ENCODE assay signal across 9 cellular contexts in the genomic region with DNA sequence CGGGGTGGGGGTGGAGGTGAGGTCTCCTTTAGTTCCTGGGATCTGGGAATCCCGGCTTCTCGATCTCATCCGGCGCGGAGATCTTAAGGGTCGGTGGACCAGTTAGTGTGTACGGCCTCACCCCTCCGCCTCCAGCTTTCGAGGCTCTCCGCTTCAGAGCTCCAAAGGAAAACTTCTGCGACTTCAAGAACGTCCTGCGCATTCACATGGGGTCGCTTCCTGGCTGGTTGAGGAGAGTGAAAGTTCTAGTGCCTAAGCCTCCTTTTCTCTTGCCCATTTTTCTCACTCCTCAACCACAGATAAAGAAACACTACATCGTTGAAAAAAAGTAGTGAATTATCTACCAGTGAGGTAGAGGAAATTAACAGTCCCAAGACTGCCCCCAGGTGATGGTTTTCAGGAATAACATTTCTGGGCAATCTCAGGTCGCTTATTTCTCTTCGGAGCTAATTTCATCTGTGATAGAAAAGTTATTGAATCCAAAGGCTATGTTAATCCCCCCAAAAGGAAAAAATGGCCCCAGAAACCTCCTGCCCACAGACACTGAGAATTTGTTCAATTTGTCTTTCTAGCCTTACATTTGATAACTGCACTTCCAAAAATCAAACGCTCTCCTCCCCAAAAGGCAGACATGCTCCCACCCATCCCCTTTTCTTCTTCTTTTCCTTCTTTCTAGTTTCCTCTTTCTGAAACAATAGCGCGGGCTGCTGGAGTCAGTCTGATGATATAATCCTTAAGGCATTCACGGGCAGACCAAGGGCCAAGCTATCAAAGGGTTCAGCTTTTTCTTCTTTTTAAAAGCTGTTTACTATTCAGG. TPM values are rescaled to one million over a fixed set of nuclear protein-coding genes. Genes with fewer than 3 reads are reported as not detected.
DNase-seq lines count a peak whose midpoint lies in the region; ATAC-seq and TF ChIP-seq lines count a peak whose summit lies in the region.
"Had no signal": no experiment of that assay in that cellular context is flagged by ENCODE, and none has a peak within 500 bp of the region (broad histone marks: within the 10 kb centered on the region; RNA-seq: fewer than 3 reads in every experiment).

No MANE protein-coding gene starts in this region.

- 45 to 59% methylated on average over 9 to 10 of the region's 22 CpGs for WGBS in mesodermal cell (ENCODE audit: insufficient coverage in 2 of 2), 2 experiments

- H3K9me3 ChIP-seq in mesodermal cell (ENCODE audit: control insufficient read depth, low read length) (no peaks in the 10 kb centered on the region), upper lobe of right lung (no peaks in the 10 kb centered on the region)

- peak overlapping the region; percentile 14 for H3K4me3 ChIP-seq in mesodermal cell (ENCODE audit: extremely low read depth, insufficient read depth, low read length, poor library complexity, severe bottlenecking)
- peak overlapping the region; percentile 30 for H3K4me3 ChIP-seq in upper lobe of right lung

- H3K27me3 ChIP-seq in upper lobe of right lung = peaks cover 54% of the 10 kb centered on the region

- H3K27ac Mint-ChIP-seq in effector memory CD8-positive, alpha-beta T cell = no peak overlapping the region

- H3K27me3 Mint-ChIP-seq in effector memory CD8-positive, alpha-beta T cell = peaks cover 76 to 82% of the 10 kb centered on the region in 2 donors

- H3K4me1 ChIP-seq in mesodermal cell (ENCODE audit: control insufficient read depth, insufficient read depth, low read length, poor library complexity, severe bottlenecking) (peaks cover 24% of the 10 kb centered on the region), upper lobe of right lung (peaks cover 21% of the 10 kb centered on the region)

- no peaks in the 10 kb centered on the region for H3K36me3 Mint-ChIP-seq in effector memory CD8-positive, alpha-beta T cell (ENCODE audit: insufficient read depth)

- H3K27ac ChIP-seq in C4-2B = no peak overlapping the region
- H3K27ac ChIP-seq in mesodermal cell (ENCODE audit: low read depth, low read length, severe bottlenecking) = peak overlapping the region; percentile 84
- no peak overlapping the region for H3K27ac ChIP-seq in upper lobe of right lung

- H3K9me3 Mint-ChIP-seq in effector memory CD8-positive, alpha-beta T cell = peaks cover 7 to 19% of the 10 kb centered on the region in 2 donors

- H3K36me3 ChIP-seq in mesodermal cell (ENCODE audit: control insufficient read depth, insufficient read depth, low read length) = no peaks in the 10 kb centered on the region
- H3K36me3 ChIP-seq in upper lobe of right lung = no peaks in the 10 kb centered on the region

- TF ChIP-seq CTCF in C4-2B (conservative IDR thresholded peaks at IDR 0.05) (peak; percentile 78), upper lobe of right lung (IDR thresholded peaks at IDR 0.05) (peak; percentile 66)

- DNase-seq in HuH-7 (ENCODE audit: low spot score) = peak; percentile 80
- DNase-seq in SHP77 treated with DMSO at 0.1 percent for 48 hours (lab: John Stamatoyannopoulos, UW) = peak; percentile 45
- no peak for DNase-seq in effector memory CD8-positive, alpha-beta T cell
- no peak for DNase-seq in upper lobe of right lung
- DNase-seq in effector CD8-positive, alpha-beta T cell (lab: John Stamatoyannopoulos, UW) = no peak

- ATAC-seq in GM18520 (IDR thresholded peaks at IDR 0.05; ENCODE audit: unreplicated experiment) (peak; percentile 65), upper lobe of right lung (peak; percentile 66)
- ATAC-seq in effector memory CD8-positive, alpha-beta T cell (replicated peaks) = no peak

- peaks cover 7 to 11% of the 10 kb centered on the region in 2 donors for H3K4me1 Mint-ChIP-seq in effector memory CD8-positive, alpha-beta T cell (ENCODE audit: low read depth in 2 of 2)

- intact Hi-C loops in upper lobe of right lung (cut with DNase I) = no loop called here

- peak overlapping the region; percentile 50 to 53 for H3K4me3 Mint-ChIP-seq in effector memory CD8-positive, alpha-beta T cell

RNA-seq across cellular contexts. Expression of a gene that starts 20.5 kb away (rescaled TPM):
- polyA plus RNA-seq in mesodermal cell (2013, experiment 1 of 2) = 5.5 TPM
- 5.2 TPM for polyA plus RNA-seq in mesodermal cell (2013, experiment 2 of 2)
- total RNA-seq in upper lobe of right lung = 0.64 TPM
- total RNA-seq: T-helper 2 cell treated with Interferon-gamma antibody and Interleukin-4, amounts not matched to agents 100 ng/mL and 5 ng/mL, for 36 hours had no signal

Comparison
In these comparisons a context has a peak if more than half of its experiments do, and no peak if none do; other contexts are left out.
1. DNase-seq: peak in HuH-7 (single experiment) and SHP77 treated with DMSO at 0.1 percent for 48 hours (single experiment); none in effector memory CD8-positive, alpha-beta T cell (0 of 3), upper lobe of right lung (single experiment) and effector CD8-positive, alpha-beta T cell (single experiment).